ENCODE assay signal across 17 cellular contexts in the genomic region with DNA sequence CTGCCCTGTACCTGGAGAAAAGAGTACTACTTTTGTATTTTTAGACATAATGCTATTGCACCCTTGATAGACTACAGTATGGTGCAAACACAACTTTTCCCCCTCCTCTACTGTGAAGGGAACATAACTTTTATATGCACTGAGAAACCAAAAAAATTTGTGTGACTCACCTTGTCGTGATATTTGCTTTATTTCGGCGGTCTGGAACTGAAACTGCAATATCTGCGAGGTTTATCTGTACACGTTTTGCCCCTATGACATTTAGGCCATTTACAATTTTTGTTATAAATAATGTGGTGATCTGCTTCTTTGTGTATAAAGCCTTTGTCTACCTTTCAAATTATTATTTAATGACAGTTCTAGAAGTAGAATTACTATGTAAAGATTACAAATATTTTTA. TPM values are rescaled to one million over a fixed set of nuclear protein-coding genes. Genes with fewer than 3 reads are reported as not detected.
DNase-seq lines count a peak whose midpoint lies in the region; ATAC-seq and TF ChIP-seq lines count a peak whose summit lies in the region.
"Had no signal": no experiment of that assay in that cellular context is flagged by ENCODE, and none has a peak within 500 bp of the region (broad histone marks: within the 10 kb centered on the region; RNA-seq: fewer than 3 reads in every experiment).

No MANE protein-coding gene starts in this region.

- no peak overlapping the region for H3K4me2 ChIP-seq in IMR-90 (ENCODE audit: low read depth, low read length)
- H3K4me2 ChIP-seq: BLaER1 treated with 17β-estradiol and CSF1 and Interleukin-3, amounts not matched to agents 10 nM and 100 nM had no signal

- no peak overlapping the region for H3K56ac ChIP-seq in IMR-90 (ENCODE audit: extremely low read depth, insufficient read depth, low read length)

- peaks cover 2% of the 10 kb centered on the region for H3K36me3 Mint-ChIP-seq in activated T-helper 1 cell treated with anti-CD3 and anti-CD28 coated beads, Interleukin-12 subunit alpha, Interleukin-12 subunit beta, Interleukin-2, Interleukin-4 antibody, amounts not matched to agents 30 ng/mL and 10 ng/mL and 1 ng/mL, durations not matched to agents 14 hours and 24 hours and 36 hours (ENCODE audit: low read depth)
- no peaks in the 10 kb centered on the region for H3K36me3 Mint-ChIP-seq in stimulated activated effector memory CD8-positive, alpha-beta T cell treated with anti-CD3 and anti-CD28 coated beads, Interleukin-12 subunit alpha, Interleukin-12 subunit beta, amount 100 ng/mL, for 72 hours

- H3K4me1 ChIP-seq in IMR-90 (ENCODE audit: control insufficient read depth, insufficient read depth, low read length): no peaks in the 10 kb centered on the region

- H3K4me3 ChIP-seq in IMR-90 (ENCODE audit: insufficient read depth, low read depth, low read length): no peak overlapping the region
- H3K4me3 ChIP-seq: BLaER1 treated with 17β-estradiol and CSF1 and Interleukin-3, amounts not matched to agents 10 nM and 100 nM had no signal

- no peaks in the 10 kb centered on the region for H3K27me3 ChIP-seq in IMR-90 (ENCODE audit: control insufficient read depth, insufficient read depth, low read length)
- H3K27me3 ChIP-seq: BLaER1 treated with 17β-estradiol and CSF1 and Interleukin-3, amounts not matched to agents 10 nM and 100 nM had no signal

- WGBS in IMR-90 (ENCODE audit: extremely low coverage in 2 of 2, insufficient read length in 1 of 2), 2 experiments: no CpG with 5 or more reads among the region's 5 CpGs

- CTCF ChIA-PET in IMR-90 (lab: Yijun Ruan, JAX): no interaction called here

- no peak overlapping the region for H4K91ac ChIP-seq in IMR-90 (ENCODE audit: insufficient read depth, low read depth, low read length)

- dilution Hi-C loops in IMR-90 (cut with HindIII; ENCODE audit: low sequenced_read_pairs, unreplicated experiment): no loop called here

- H3K79me1 ChIP-seq in IMR-90 (ENCODE audit: low read depth in 1 of 2, low read length in 2 of 2): no peaks in the 10 kb centered on the region

- H2BK20ac ChIP-seq in IMR-90 (ENCODE audit: low read depth, low read length): 0 out of 2 replicates have a peak overlapping the region, but pooled peaks have one; percentile 10

- H4K5ac ChIP-seq in IMR-90 (ENCODE audit: low read depth, low read length): no peak overlapping the region

- H2AFZ ChIP-seq in IMR-90 (replicated peaks; ENCODE audit: low read length, poor library complexity): no peak overlapping the region

- no peak overlapping the region for H2AK9ac ChIP-seq in IMR-90 (replicated peaks; ENCODE audit: low read depth, low read length, poor library complexity)

- no peak for TF ChIP-seq RAD21 in IMR-90 (IDR thresholded peaks at IDR 0.05; ENCODE audit: low read length)

- no peak overlapping the region for H3K27ac ChIP-seq in IMR-90 (ENCODE audit: insufficient read depth, low read length)
- H3K27ac ChIP-seq: BLaER1 treated with 17β-estradiol and CSF1 and Interleukin-3, amounts not matched to agents 10 nM and 100 nM had no signal

- DNase-seq in activated CD4-positive, CD25-positive, alpha-beta regulatory T cell treated with anti-CD3 and anti-CD28 coated beads, Interleukin-2, amount 50 U/mL, for 72 hours: no peak
- DNase-seq in IMR-90 (no peak), NCI-H2029 (lab: John Stamatoyannopoulos, UW) (no peak), left ventricle myocardium superior (no peak)
- no peak for DNase-seq in activated T-helper 1 cell treated with anti-CD3 and anti-CD28 coated beads, Interleukin-12 subunit alpha, Interleukin-12 subunit beta, Interleukin-2, Interleukin-4 antibody, amounts not matched to agents 30 ng/mL and 10 ng/mL and 1 ng/mL, durations not matched to agents 14 hours and 24 hours and 36 hours (ENCODE audit: low spot score)
- no peak for DNase-seq in stimulated activated effector memory CD8-positive, alpha-beta T cell treated with anti-CD3 and anti-CD28 coated beads, Interleukin-12 subunit alpha, Interleukin-12 subunit beta, amount 100 ng/mL, for 72 hours (ENCODE audit: low spot score in 2 of 2)
- DNase-seq: Caco-2, H7, Karpas-422, MV-4-11, NCI-H1417 treated with DMSO at 0.1 percent for 48 hours, NCI-H2029 treated with DMSO at 0.1 percent for 48 hours, NCI-H524 treated with DMSO at 0.1 percent for 48 hours, RPMI8226 had no signal

- POLR2A ChIA-PET in IMR-90 (lab: Charles Lee; ENCODE audit: unreplicated experiment): no interaction called here

- no peaks in the 10 kb centered on the region for H4K20me1 ChIP-seq in IMR-90 (ENCODE audit: insufficient read depth, low read length)
- H4K20me1 ChIP-seq: BLaER1 treated with 17β-estradiol and CSF1 and Interleukin-3, amounts not matched to agents 10 nM and 100 nM had no signal

- peak overlapping the region; percentile 11 for H3K27ac Mint-ChIP-seq in activated T-helper 1 cell treated with anti-CD3 and anti-CD28 coated beads, Interleukin-12 subunit alpha, Interleukin-12 subunit beta, Interleukin-2, Interleukin-4 antibody, amounts not matched to agents 30 ng/mL and 10 ng/mL and 1 ng/mL, durations not matched to agents 14 hours and 24 hours and 36 hours
- peak overlapping the region; percentile 17 for H3K27ac Mint-ChIP-seq in stimulated activated effector memory CD8-positive, alpha-beta T cell treated with anti-CD3 and anti-CD28 coated beads, Interleukin-12 subunit alpha, Interleukin-12 subunit beta, amount 100 ng/mL, for 72 hours

- no peak overlapping the region for H3K18ac ChIP-seq in IMR-90 (ENCODE audit: low read depth, low read length)

- H2BK5ac ChIP-seq in IMR-90 (ENCODE audit: low read depth, low read length, poor library complexity, severe bottlenecking): no peak overlapping the region

- TF ChIP-seq POLR2A in IMR-90 (IDR thresholded peaks at IDR 0.05; ENCODE audit: low read depth, low read length): no peak

- peaks cover 4% of the 10 kb centered on the region for H3K9me3 Mint-ChIP-seq in activated T-helper 1 cell treated with anti-CD3 and anti-CD28 coated beads, Interleukin-12 subunit alpha, Interleukin-12 subunit beta, Interleukin-2, Interleukin-4 antibody, amounts not matched to agents 30 ng/mL and 10 ng/mL and 1 ng/mL, durations not matched to agents 14 hours and 24 hours and 36 hours
- H3K9me3 Mint-ChIP-seq in stimulated activated effector memory CD8-positive, alpha-beta T cell treated with anti-CD3 and anti-CD28 coated beads, Interleukin-12 subunit alpha, Interleukin-12 subunit beta, amount 100 ng/mL, for 72 hours: no peaks in the 10 kb centered on the region

- TF ChIP-seq CTCF in IMR-90 (conservative IDR thresholded peaks at IDR 0.05; ENCODE audit: low read depth, low read length): no peak

- H3K4ac ChIP-seq in IMR-90 (ENCODE audit: low read depth, low read length): no peak overlapping the region

- in situ Hi-C loops in IMR-90 (cut with MboI; ENCODE audit: low sequenced_read_pairs): no loop called here

- H3K14ac ChIP-seq in IMR-90 (replicated peaks; ENCODE audit: low read depth, low read length): no peak overlapping the region

- no TSS peak for BruUV-seq in IMR-90 (replicated peaks; lab: Mats Ljungman, UMichigan)

- H3K27me3 Mint-ChIP-seq in activated T-helper 1 cell treated with anti-CD3 and anti-CD28 coated beads, Interleukin-12 subunit alpha, Interleukin-12 subunit beta, Interleukin-2, Interleukin-4 antibody, amounts not matched to agents 30 ng/mL and 10 ng/mL and 1 ng/mL, durations not matched to agents 14 hours and 24 hours and 36 hours (ENCODE audit: insufficient read depth): no peaks in the 10 kb centered on the region

- no peaks in the 10 kb centered on the region for H3K9me1 ChIP-seq in IMR-90 (ENCODE audit: insufficient read depth, low read length)

- no peaks in the 10 kb centered on the region for H3K9me3 ChIP-seq in IMR-90 (ENCODE audit: control insufficient read depth, insufficient read depth, low read length)
- H3K9me3 ChIP-seq: Caco-2 had no signal

- intact Hi-C loops in IMR-90 (cut with micrococcal nuclease) (no loop called here), left ventricle myocardium superior (cut with micrococcal nuclease) (no loop called here)
- intact Hi-C loops in activated T-helper 1 cell treated with anti-CD3 and anti-CD28 coated beads, Interleukin-12 subunit alpha, Interleukin-12 subunit beta, Interleukin-2, Interleukin-4 antibody, amounts not matched to agents 30 ng/mL and 10 ng/mL and 1 ng/mL, durations not matched to agents 14 hours and 24 hours and 36 hours (cut with micrococcal nuclease): no loop called here

- no peaks in the 10 kb centered on the region for H3K36me3 ChIP-seq in IMR-90 (ENCODE audit: control insufficient read depth, insufficient read depth, low read length)
- H3K36me3 ChIP-seq: BLaER1 treated with 17β-estradiol and CSF1 and Interleukin-3, amounts not matched to agents 10 nM and 100 nM had no signal

- H2AK5ac ChIP-seq in IMR-90 (ENCODE audit: low read depth, low read length): no peak overlapping the region

- no peak overlapping the region for H3K4me3 Mint-ChIP-seq in activated T-helper 1 cell treated with anti-CD3 and anti-CD28 coated beads, Interleukin-12 subunit alpha, Interleukin-12 subunit beta, Interleukin-2, Interleukin-4 antibody, amounts not matched to agents 30 ng/mL and 10 ng/mL and 1 ng/mL, durations not matched to agents 14 hours and 24 hours and 36 hours
- no peak overlapping the region for H3K4me3 Mint-ChIP-seq in stimulated activated effector memory CD8-positive, alpha-beta T cell treated with anti-CD3 and anti-CD28 coated beads, Interleukin-12 subunit alpha, Interleukin-12 subunit beta, amount 100 ng/mL, for 72 hours

- H3K9ac ChIP-seq in IMR-90 (ENCODE audit: low read depth, low read length): no peak overlapping the region
- H3K9ac ChIP-seq: BLaER1 treated with 17β-estradiol and CSF1 and Interleukin-3, amounts not matched to agents 10 nM and 100 nM had no signal

- H2BK15ac ChIP-seq in IMR-90 (ENCODE audit: low read depth, low read length): no peak overlapping the region

- ATAC-seq in activated CD4-positive, CD25-positive, alpha-beta regulatory T cell treated with anti-CD3 and anti-CD28 coated beads, Interleukin-2, amount 50 U/mL, for 24 hours: peak; percentile 36 to 39
- no peak for ATAC-seq in IMR-90 (ENCODE audit: low read depth)
- ATAC-seq in stimulated activated effector memory CD8-positive, alpha-beta T cell treated with anti-CD3 and anti-CD28 coated beads, Interleukin-12 subunit alpha, Interleukin-12 subunit beta, amount 100 ng/mL, for 72 hours: no peak
- no peak for ATAC-seq in HG03354 (IDR thresholded peaks at IDR 0.05; ENCODE audit: poor library complexity, severe bottlenecking, unreplicated experiment)
- ATAC-seq in left ventricle myocardium superior: no peak

- H2BK120ac ChIP-seq in IMR-90 (ENCODE audit: low read depth, low read length): no peak overlapping the region

- H3K4me1 Mint-ChIP-seq in activated T-helper 1 cell treated with anti-CD3 and anti-CD28 coated beads, Interleukin-12 subunit alpha, Interleukin-12 subunit beta, Interleukin-2, Interleukin-4 antibody, amounts not matched to agents 30 ng/mL and 10 ng/mL and 1 ng/mL, durations not matched to agents 14 hours and 24 hours and 36 hours (ENCODE audit: low read depth): peaks cover 45% of the 10 kb centered on the region
- peaks cover 15% of the 10 kb centered on the region for H3K4me1 Mint-ChIP-seq in stimulated activated effector memory CD8-positive, alpha-beta T cell treated with anti-CD3 and anti-CD28 coated beads, Interleukin-12 subunit alpha, Interleukin-12 subunit beta, amount 100 ng/mL, for 72 hours

- H4K8ac ChIP-seq in IMR-90 (ENCODE audit: low read depth in 2 of 2, low read length in 2 of 2): no peak overlapping the region

- H3K23ac ChIP-seq in IMR-90 (ENCODE audit: low read depth, low read length): no peak overlapping the region

RNA-seq across cellular contexts. Expression of gene AAK1, which starts 34.4 kb away (rescaled TPM):
- total RNA-seq in IMR-90 (2012; rRNA removed): 26.5 and 34.7 TPM in 2 replicates
- polyA plus RNA-seq in IMR-90 (2012; rRNA removed): 21.9 and 22.1 TPM in 2 replicates
- 10.2 and 11.0 TPM in 2 replicates for polyA plus RNA-seq in IMR-90 (2012; cell fraction: cytosol; rRNA removed)
- 18.0 and 36.8 TPM in 2 replicates for polyA plus RNA-seq in IMR-90 (2012; cell fraction: nucleus; rRNA removed; ENCODE audit: low replicate concordance)
- total RNA-seq in activated T-helper 1 cell treated with anti-CD3 and anti-CD28 coated beads, Interleukin-12 subunit alpha, Interleukin-12 subunit beta, Interleukin-2, Interleukin-4 antibody, amounts not matched to agents 30 ng/mL and 10 ng/mL and 1 ng/mL, durations not matched to agents 14 hours and 24 hours and 36 hours: 89.2 and 94.0 TPM in 2 replicates
- total RNA-seq in left ventricle myocardium superior: 91.1 TPM

Comparison
In these comparisons a context has a peak if more than half of its experiments do, and no peak if none do; other contexts are left out.
1. ATAC-seq: peak in activated CD4-positive, CD25-positive, alpha-beta regulatory T cell treated with anti-CD3 and anti-CD28 coated beads, Interleukin-2, amount 50 U/mL, for 24 hours (2 of 2); none in IMR-90 (single experiment), stimulated activated effector memory CD8-positive, alpha-beta T cell treated with anti-CD3 and anti-CD28 coated beads, Interleukin-12 subunit alpha, Interleukin-12 subunit beta, amount 100 ng/mL, for 72 hours (single experiment), HG03354 (single experiment) and left ventricle myocardium superior (single experiment).